ENCODE assay signal across 11 cellular contexts in the genomic region with DNA sequence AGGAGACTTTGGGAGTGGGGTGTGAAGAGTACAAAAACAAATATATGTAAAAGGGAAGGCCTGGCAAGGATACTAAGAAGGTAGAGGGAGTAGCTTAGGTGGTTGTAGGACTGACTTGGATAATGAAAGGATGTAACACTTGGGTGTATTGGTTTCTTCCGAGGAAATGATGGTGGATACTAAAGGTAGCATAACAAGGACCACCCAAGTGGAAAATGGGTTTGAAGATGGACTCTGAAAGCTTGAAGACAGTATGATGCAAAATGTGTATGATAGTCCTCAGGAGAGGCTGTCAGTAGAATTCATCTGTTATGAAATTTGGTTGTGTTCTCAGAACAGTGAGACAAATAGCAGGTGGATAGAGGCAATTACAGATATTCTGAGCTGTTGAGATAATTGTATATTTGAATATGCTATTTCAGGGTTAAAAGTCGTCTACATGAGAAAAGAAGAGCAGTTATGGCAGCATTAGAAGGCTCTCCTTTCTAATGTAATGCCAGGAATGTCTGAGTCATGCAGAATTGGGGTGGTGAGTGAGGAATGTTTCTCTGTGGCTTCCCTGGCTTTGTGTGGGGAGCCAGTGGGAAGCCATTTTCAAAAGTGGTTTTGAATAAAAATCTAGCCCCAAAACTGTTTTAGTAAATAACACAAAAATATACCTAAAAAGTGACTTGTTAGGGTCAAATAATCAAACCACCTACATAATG.
DNase-seq lines count a peak whose midpoint lies in the region; ATAC-seq and TF ChIP-seq lines count a peak whose summit lies in the region.
"Had no signal": no experiment of that assay in that cellular context is flagged by ENCODE, and none has a peak within 500 bp of the region (broad histone marks: within the 10 kb centered on the region; RNA-seq: fewer than 3 reads in every experiment).

No MANE protein-coding gene starts in this region.

- H3K27me3 ChIP-seq in RWPE2 (ENCODE audit: insufficient read depth, poor library complexity, severe bottlenecking), result no peaks in the 10 kb centered on the region

- H3K27ac ChIP-seq in RWPE2 (ENCODE audit: poor library complexity, severe bottlenecking), result peak overlapping the region; percentile 41

- TF ChIP-seq CTCF in RWPE2 (IDR thresholded peaks at IDR 0.05; ENCODE audit: poor library complexity, severe bottlenecking), result no peak
- TF ChIP-seq CTCF in fibroblast of pulmonary artery (IDR thresholded peaks at IDR 0.05; ENCODE audit: low read length, missing control alignments), result no peak
- TF ChIP-seq CTCF in retinal pigment epithelial cell (conservative IDR thresholded peaks at IDR 0.05; ENCODE audit: low read depth, low read length), result no peak

- no peaks in the 10 kb centered on the region for H3K9me3 ChIP-seq in RWPE2 (ENCODE audit: severe bottlenecking)

- H3K4me3 ChIP-seq in RWPE2 (ENCODE audit: severe bottlenecking) (no peak overlapping the region), fibroblast of pulmonary artery (replicated peaks; ENCODE audit: low read depth, low read length) (no peak overlapping the region), retinal pigment epithelial cell (ENCODE audit: low read length) (no peak overlapping the region)

- peaks cover 3% of the 10 kb centered on the region; the same call in 1 of the 2 replicates for H3K36me3 ChIP-seq in RWPE2 (ENCODE audit: low read depth)

- DNase-seq in GM04504 (ENCODE audit: low read depth) (peak; percentile 63), RWPE2 (ENCODE audit: low spot score) (no peak), fibroblast of pulmonary artery (ENCODE audit: low read depth) (peak; percentile 69), retinal pigment epithelial cell (ENCODE audit: low read depth) (peak; percentile 76), cerebellum (ENCODE audit: low spot score) (no peak), D341Med (ENCODE audit: low spot score) (no peak), NCI-H187 treated with DMSO at 0.1 percent for 48 hours (lab: John Stamatoyannopoulos, UW) (no peak)
- DNase-seq in stimulated activated CD4-positive, alpha-beta T cell treated with anti-CD3 and anti-CD28 coated beads, Interleukin-1b, Interleukin-23, amount 100 ng/mL, for 48 hours, result no peak
- DNase-seq: activated gamma-delta T cell, NCI-H2081, occipital lobe had no signal

- peak; percentile 100 for ATAC-seq in RWPE2 (ENCODE audit: low read depth)

- peaks cover 11% of the 10 kb centered on the region for H3K4me1 ChIP-seq in RWPE2 (ENCODE audit: insufficient read depth, poor library complexity, severe bottlenecking)

Comparison
In these comparisons a context has a peak if more than half of its experiments do, and no peak if none do; other contexts are left out.
1. DNase-seq: peak in GM04504 (single experiment), fibroblast of pulmonary artery (single experiment) and retinal pigment epithelial cell (single experiment); none in RWPE2 (single experiment), cerebellum (single experiment), D341Med (single experiment), stimulated activated CD4-positive, alpha-beta T cell treated with anti-CD3 and anti-CD28 coated beads, Interleukin-1b, Interleukin-23, amount 100 ng/mL, for 48 hours (single experiment) and NCI-H187 treated with DMSO at 0.1 percent for 48 hours (single experiment).